In the genomic region with DNA sequence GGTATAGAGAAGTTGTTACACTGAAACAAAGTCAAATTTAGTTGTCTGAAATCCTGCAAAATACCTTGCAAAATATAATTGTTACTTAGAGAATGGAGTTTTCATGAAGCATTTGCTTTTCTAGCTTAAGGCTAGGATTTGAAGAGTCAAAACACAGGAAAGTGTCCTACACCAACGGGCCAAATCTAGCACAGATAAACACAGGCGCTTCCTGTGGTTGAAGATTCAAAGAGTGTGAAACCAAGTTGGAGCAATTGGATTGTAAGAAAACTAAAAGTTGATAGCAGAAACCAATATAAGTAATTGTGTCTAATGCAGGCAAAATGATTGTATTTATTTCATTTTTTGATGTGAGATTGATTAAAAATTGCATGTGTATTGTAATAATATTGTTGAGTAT, we compare ENCODE assay signal across 26 cellular contexts.
"Had no signal": no experiment of that assay in that cellular context is flagged by ENCODE, and none has a peak within 500 bp of the region (broad histone marks: within the 10 kb centered on the region; RNA-seq: fewer than 3 reads in every experiment).

No MANE protein-coding gene starts in this region.

- ATAC-seq: activated CD4-positive, alpha-beta T cell treated with anti-CD3 and anti-CD28 coated beads for 36 hours; activated T-cell treated with anti-CD3 and anti-CD28 coated beads, Interleukin-2, amount 50 U/mL, for 72 hours; PC-3; T-helper 17 cell had no signal

- FAIRE-seq: TTC549 had no signal

- DNase-seq: activated CD4-positive, alpha-beta memory T cell treated with anti-CD3 and anti-CD28 coated beads, Interleukin-2, amount 10 ng/mL, durations not matched to agents 7 days and 5 days; activated CD4-positive, alpha-beta T cell treated with anti-CD3 and anti-CD28 coated beads for 36 hours; activated CD4-positive, alpha-beta T cell treated with anti-CD3 and anti-CD28 coated beads, Interleukin-2, amount 50 U/mL, for 1 hour; activated CD8-positive, alpha-beta memory T cell treated with anti-CD3 and anti-CD28 coated beads, Interleukin-2, amount 50 U/mL, for 4 hours; activated gamma-delta T cell treated with Interleukin-2 at 50 U/mL for 16 hours; activated naive CD4-positive, alpha-beta T cell treated with anti-CD3 and anti-CD28 coated beads, Interleukin-2, amount 10 ng/mL, durations not matched to agents 7 days and 5 days; activated naive CD8-positive, alpha-beta T cell treated with anti-CD3 and anti-CD28 coated beads for 36 hours; activated T-cell treated with anti-CD3 and anti-CD28 coated beads, Interleukin-2, amount 50 U/mL, for 72 hours; aorta; caudate nucleus; KG1; MG63; NCI-H1105; NCI-H1436; NCI-H1694 treated with DMSO at 0.1 percent for 48 hours; NCI-H2029 treated with DMSO at 0.1 percent for 48 hours; NCI-H510A treated with DMSO at 0.1 percent for 48 hours; NCI-H69; PC-3; SHP77 treated with DMSO at 0.1 percent for 48 hours; T-helper 17 cell; T-helper 9 cell; WERI-Rb-1 had no signal

- H3K27ac Mint-ChIP-seq: activated CD4-positive, alpha-beta memory T cell treated with anti-CD3 and anti-CD28 coated beads, Interleukin-2, amount 10 ng/mL, durations not matched to agents 7 days and 5 days; activated CD4-positive, alpha-beta T cell treated with anti-CD3 and anti-CD28 coated beads for 36 hours; activated naive CD4-positive, alpha-beta T cell treated with anti-CD3 and anti-CD28 coated beads, Interleukin-2, amount 10 ng/mL, durations not matched to agents 7 days and 5 days; activated naive CD8-positive, alpha-beta T cell treated with anti-CD3 and anti-CD28 coated beads for 36 hours; activated T-cell treated with anti-CD3 and anti-CD28 coated beads, Interleukin-2, amount 50 U/mL, for 72 hours; activated T-helper 2 cell treated with anti-CD3 and anti-CD28 coated beads, Interferon-gamma antibody, Interleukin-2, Interleukin-4, amounts not matched to agents 10 μg/mL and 5 μg/mL and 100 μg/mL, durations not matched to agents 14 hours and 24 hours and 36 hours; T-helper 17 cell had no signal

- H3K27me3 Mint-ChIP-seq: activated CD4-positive, alpha-beta memory T cell treated with anti-CD3 and anti-CD28 coated beads, Interleukin-2, amount 10 ng/mL, durations not matched to agents 7 days and 5 days; activated CD4-positive, alpha-beta T cell treated with anti-CD3 and anti-CD28 coated beads for 36 hours; activated naive CD4-positive, alpha-beta T cell treated with anti-CD3 and anti-CD28 coated beads, Interleukin-2, amount 10 ng/mL, durations not matched to agents 7 days and 5 days; activated naive CD8-positive, alpha-beta T cell treated with anti-CD3 and anti-CD28 coated beads for 36 hours; T-helper 17 cell had no signal

- H3K36me3 ChIP-seq: breast epithelium, MG63, WERI-Rb-1 had no signal

- H3K27me3 ChIP-seq: breast epithelium, MG63 had no signal

- H3K4me1 ChIP-seq: breast epithelium had no signal

- H3K4me1 Mint-ChIP-seq: activated CD4-positive, alpha-beta memory T cell treated with anti-CD3 and anti-CD28 coated beads, Interleukin-2, amount 10 ng/mL, durations not matched to agents 7 days and 5 days; activated CD4-positive, alpha-beta T cell treated with anti-CD3 and anti-CD28 coated beads for 36 hours; activated naive CD4-positive, alpha-beta T cell treated with anti-CD3 and anti-CD28 coated beads, Interleukin-2, amount 10 ng/mL, durations not matched to agents 7 days and 5 days; T-helper 17 cell had no signal

- H3K4me3 ChIP-seq: breast epithelium, MG63 had no signal

- H3K4me3 Mint-ChIP-seq: activated CD4-positive, alpha-beta memory T cell treated with anti-CD3 and anti-CD28 coated beads, Interleukin-2, amount 10 ng/mL, durations not matched to agents 7 days and 5 days; activated CD4-positive, alpha-beta T cell treated with anti-CD3 and anti-CD28 coated beads for 36 hours; activated naive CD4-positive, alpha-beta T cell treated with anti-CD3 and anti-CD28 coated beads, Interleukin-2, amount 10 ng/mL, durations not matched to agents 7 days and 5 days; activated naive CD8-positive, alpha-beta T cell treated with anti-CD3 and anti-CD28 coated beads for 36 hours; activated T-cell treated with anti-CD3 and anti-CD28 coated beads, Interleukin-2, amount 50 U/mL, for 72 hours; T-helper 17 cell had no signal

- H3K27ac ChIP-seq: breast epithelium, WERI-Rb-1 had no signal

- H3K9me3 ChIP-seq: breast epithelium, MG63 had no signal

- H3K36me3 Mint-ChIP-seq: activated naive CD4-positive, alpha-beta T cell treated with anti-CD3 and anti-CD28 coated beads, Interleukin-2, amount 10 ng/mL, durations not matched to agents 7 days and 5 days; activated naive CD8-positive, alpha-beta T cell treated with anti-CD3 and anti-CD28 coated beads for 36 hours had no signal
